17 cellular contexts compared by ENCODE assay signal in genomic region chr5:131268758-131269370, GRCh38. TPM values are rescaled to one million over a fixed set of nuclear protein-coding genes. Genes with fewer than 3 reads are reported as not detected.
DNase-seq lines count a peak whose midpoint lies in the region; ATAC-seq and TF ChIP-seq lines count a peak whose summit lies in the region.
"Had no signal": no experiment of that assay in that cellular context is flagged by ENCODE, and none has a peak within 500 bp of the region (broad histone marks: within the 10 kb centered on the region; RNA-seq: fewer than 3 reads in every experiment).

No MANE protein-coding gene starts in this region.

- no peak for TF ChIP-seq EP300 in upper lobe of left lung (IDR thresholded peaks at IDR 0.05)

- CTCF ChIA-PET in activated CD8-positive, alpha-beta T cell treated with anti-CD3 and anti-CD28 coated beads for 36 hours (lab: Charles Lee) = interaction anchor here (1.7 kb wide), 1 partner anchor 113 kb away, joined by 7 read pairs; no protein-coding TSS in a partner anchor

- ATAC-seq in stimulated activated naive CD8-positive, alpha-beta T cell treated with anti-CD3 and anti-CD28 coated beads, Interleukin-15, Interleukin-2, amounts not matched to agents 100 U/mL and 50 U/mL, for 24 hours = no peak
- ATAC-seq in activated CD8-positive, alpha-beta T cell treated with anti-CD3 and anti-CD28 coated beads for 36 hours = no peak
- no peak for ATAC-seq in upper lobe of left lung (ENCODE audit: low FRiP score in 2 of 2)
- ATAC-seq: activated CD4-positive, CD25-positive, alpha-beta regulatory T cell treated with anti-CD3 and anti-CD28 coated beads, Interleukin-2, amount 50 U/mL, for 24 hours; GM23338; left ventricle myocardium superior had no signal

- H3K27ac Mint-ChIP-seq in stimulated activated naive CD8-positive, alpha-beta T cell treated with anti-CD3 and anti-CD28 coated beads, Interleukin-15, Interleukin-2, amounts not matched to agents 100 ng/mL and 50 ng/mL, for 24 hours = peak overlapping the region; percentile 100
- H3K27ac Mint-ChIP-seq in activated CD8-positive, alpha-beta T cell treated with anti-CD3 and anti-CD28 coated beads for 36 hours = peak overlapping the region; percentile 96

- no peaks in the 10 kb centered on the region for H3K36me3 ChIP-seq in fibroblast of lung (ENCODE audit: control insufficient read depth, insufficient read depth, low read length)
- no peaks in the 10 kb centered on the region for H3K36me3 ChIP-seq in upper lobe of left lung
- H3K36me3 ChIP-seq: breast epithelium, tibial nerve had no signal

- peaks cover 78% of the 10 kb centered on the region for H3K4me1 Mint-ChIP-seq in stimulated activated naive CD8-positive, alpha-beta T cell treated with anti-CD3 and anti-CD28 coated beads, Interleukin-15, Interleukin-2, amounts not matched to agents 100 ng/mL and 50 ng/mL, for 24 hours (ENCODE audit: low read depth)
- H3K4me1 Mint-ChIP-seq in activated CD8-positive, alpha-beta T cell treated with anti-CD3 and anti-CD28 coated beads for 36 hours (ENCODE audit: low read depth) = peaks cover 45% of the 10 kb centered on the region

- no peak overlapping the region for H3K4me2 ChIP-seq in fibroblast of lung (ENCODE audit: extremely low read depth, insufficient read depth, low read length)
- H3K4me2 ChIP-seq: GM23338 had no signal

- H2AFZ ChIP-seq in fibroblast of lung (ENCODE audit: low read length) = no peak overlapping the region
- H2AFZ ChIP-seq: GM23338 had no signal

- no peaks in the 10 kb centered on the region for H3K27me3 ChIP-seq in fibroblast of lung (ENCODE audit: control insufficient read depth, insufficient read depth, low read length)
- H3K27me3 ChIP-seq in upper lobe of left lung = no peaks in the 10 kb centered on the region
- H3K27me3 ChIP-seq: breast epithelium, tibial nerve had no signal

- H3K9me3 Mint-ChIP-seq in stimulated activated naive CD8-positive, alpha-beta T cell treated with anti-CD3 and anti-CD28 coated beads, Interleukin-15, Interleukin-2, amounts not matched to agents 100 ng/mL and 50 ng/mL, for 24 hours = no peaks in the 10 kb centered on the region
- H3K9me3 Mint-ChIP-seq in activated CD8-positive, alpha-beta T cell treated with anti-CD3 and anti-CD28 coated beads for 36 hours = peaks cover 2% of the 10 kb centered on the region
- H3K9me3 Mint-ChIP-seq: GM23338 had no signal

- peaks cover 22% of the 10 kb centered on the region for H3K36me3 Mint-ChIP-seq in stimulated activated naive CD8-positive, alpha-beta T cell treated with anti-CD3 and anti-CD28 coated beads, Interleukin-15, Interleukin-2, amounts not matched to agents 100 ng/mL and 50 ng/mL, for 24 hours (ENCODE audit: low read depth)
- H3K36me3 Mint-ChIP-seq in activated CD8-positive, alpha-beta T cell treated with anti-CD3 and anti-CD28 coated beads for 36 hours (ENCODE audit: low read depth) = peaks cover 51% of the 10 kb centered on the region

- no peak for TF ChIP-seq POLR2A in upper lobe of left lung (IDR thresholded peaks at IDR 0.05)

- no peaks in the 10 kb centered on the region for H4K20me1 ChIP-seq in fibroblast of lung (ENCODE audit: control insufficient read depth, extremely low read depth, insufficient read depth, low read length)

- H3K4me3 ChIP-seq in fibroblast of lung (replicated peaks in 1 of 4; ENCODE audit: control extremely low read depth in 1 of 4, insufficient read depth in 1 of 4, low read depth in 3 of 4, low read length in 4 of 4) (no peak overlapping the region), upper lobe of left lung (no peak overlapping the region)
- H3K4me3 ChIP-seq: breast epithelium, GM23338, tibial nerve had no signal

- WGBS in upper lobe of left lung, 2 donors = 87 to 89% methylated on average over 12 of the region's 12 CpGs

- H3K9me3 ChIP-seq in fibroblast of lung (ENCODE audit: control insufficient read depth, insufficient read depth, low read depth, low read length) (no peaks in the 10 kb centered on the region), upper lobe of left lung (no peaks in the 10 kb centered on the region)
- H3K9me3 ChIP-seq: breast epithelium, tibial nerve had no signal

- DNase-seq in stimulated activated naive CD8-positive, alpha-beta T cell treated with anti-CD3 and anti-CD28 coated beads, Interleukin-15, Interleukin-2, amounts not matched to agents 100 U/mL and 50 U/mL, for 24 hours = no peak
- DNase-seq in activated CD8-positive, alpha-beta T cell treated with anti-CD3 and anti-CD28 coated beads for 36 hours = no peak
- DNase-seq in fibroblast of lung (ENCODE audit: low read depth in 2 of 2) (peak; percentile 35 to 38), HuH-7 (ENCODE audit: low spot score) (no peak), HK-2 (ENCODE audit: unreplicated experiment) (no peak), NCI-H1694 (lab: John Stamatoyannopoulos, UW) (no peak), upper lobe of left lung (no peak)
- DNase-seq: DMS153; effector CD4-positive, alpha-beta T cell; left ventricle myocardium superior; NCI-H2029; NCI-H526 treated with DMSO at 0.1 percent for 48 hours had no signal

- no peaks in the 10 kb centered on the region for H3K27me3 Mint-ChIP-seq in stimulated activated naive CD8-positive, alpha-beta T cell treated with anti-CD3 and anti-CD28 coated beads, Interleukin-15, Interleukin-2, amounts not matched to agents 100 ng/mL and 50 ng/mL, for 24 hours
- no peaks in the 10 kb centered on the region for H3K27me3 Mint-ChIP-seq in activated CD8-positive, alpha-beta T cell treated with anti-CD3 and anti-CD28 coated beads for 36 hours

- H3K79me2 ChIP-seq in fibroblast of lung (ENCODE audit: control insufficient read depth, insufficient read depth, low read length) = peaks cover 65% of the 10 kb centered on the region

- H3K4me1 ChIP-seq in fibroblast of lung (ENCODE audit: control insufficient read depth, extremely low read depth, insufficient read depth, low read length) = peaks cover 2% of the 10 kb centered on the region
- peaks cover 12 to 33% (median 28%) of the 10 kb centered on the region in 4 donors for H3K4me1 ChIP-seq in upper lobe of left lung

- no peak overlapping the region for H3K9ac ChIP-seq in fibroblast of lung (ENCODE audit: insufficient read depth, low read length)

- POLR2A ChIA-PET in activated CD8-positive, alpha-beta T cell treated with anti-CD3 and anti-CD28 coated beads for 36 hours (lab: Charles Lee) = interaction anchor here (0.6 to 15.5 kb wide), 7 partner anchors 9 to 114 kb away, joined by 3 to 170 read pairs (median 3); no protein-coding TSS in a partner anchor

- H3K4me3 Mint-ChIP-seq in stimulated activated naive CD8-positive, alpha-beta T cell treated with anti-CD3 and anti-CD28 coated beads, Interleukin-15, Interleukin-2, amounts not matched to agents 100 ng/mL and 50 ng/mL, for 24 hours = peak overlapping the region; percentile 75
- peak overlapping the region; percentile 72 for H3K4me3 Mint-ChIP-seq in activated CD8-positive, alpha-beta T cell treated with anti-CD3 and anti-CD28 coated beads for 36 hours
- H3K4me3 Mint-ChIP-seq: GM23338 had no signal

- H3K27ac ChIP-seq in fibroblast of lung (ENCODE audit: insufficient read depth, low read length) (no peak overlapping the region), upper lobe of left lung (no peak overlapping the region)
- H3K27ac ChIP-seq: breast epithelium, tibial nerve had no signal

- no peak for TF ChIP-seq CTCF in activated CD8-positive, alpha-beta T cell treated with anti-CD3 and anti-CD28 coated beads for 36 hours (IDR thresholded peaks at IDR 0.05)
- TF ChIP-seq CTCF in fibroblast of lung (conservative IDR thresholded peaks at IDR 0.05 in 1 of 2, IDR thresholded peaks at IDR 0.05 in 1 of 2; ENCODE audit: low read depth in 1 of 2, low read length in 2 of 2) (no peak), upper lobe of left lung (IDR thresholded peaks at IDR 0.05) (no peak)

- intact Hi-C loops in activated CD8-positive, alpha-beta T cell treated with anti-CD3 and anti-CD28 coated beads for 36 hours (cut with micrococcal nuclease) = no loop called here

RNA-seq across cellular contexts. Expression of gene CDC42SE2, which starts 5.0 kb away (rescaled TPM):
- total RNA-seq in activated CD8-positive, alpha-beta T cell treated with anti-CD3 and anti-CD28 coated beads for 36 hours = 100 to 1,000 TPM; 100 to 102 TPM
- total RNA-seq in fibroblast of lung (16.4 and 26.1 TPM in 2 replicates), upper lobe of left lung (10 to 100 TPM; 13.6 to 92.1 (median 36.5) TPM)
- 26.1 and 26.5 TPM in 2 replicates for polyA plus RNA-seq in fibroblast of lung
- polyA plus RNA-seq in fibroblast of lung (2012) = 13.2 and 13.4 TPM in 2 replicates
- polyA minus RNA-seq in fibroblast of lung (ENCODE audit: low replicate concordance) = 4.1 and 8.4 TPM in 2 replicates

Comparison
In these comparisons a context has a peak if more than half of its experiments do, and no peak if none do; other contexts are left out.
1. DNase-seq: peak in fibroblast of lung (2 of 2); none in stimulated activated naive CD8-positive, alpha-beta T cell treated with anti-CD3 and anti-CD28 coated beads, Interleukin-15, Interleukin-2, amounts not matched to agents 100 U/mL and 50 U/mL, for 24 hours (single experiment), activated CD8-positive, alpha-beta T cell treated with anti-CD3 and anti-CD28 coated beads for 36 hours (single experiment), HuH-7 (single experiment), HK-2 (single experiment), NCI-H1694 (single experiment) and upper lobe of left lung (0 of 2).